In the genomic region with DNA sequence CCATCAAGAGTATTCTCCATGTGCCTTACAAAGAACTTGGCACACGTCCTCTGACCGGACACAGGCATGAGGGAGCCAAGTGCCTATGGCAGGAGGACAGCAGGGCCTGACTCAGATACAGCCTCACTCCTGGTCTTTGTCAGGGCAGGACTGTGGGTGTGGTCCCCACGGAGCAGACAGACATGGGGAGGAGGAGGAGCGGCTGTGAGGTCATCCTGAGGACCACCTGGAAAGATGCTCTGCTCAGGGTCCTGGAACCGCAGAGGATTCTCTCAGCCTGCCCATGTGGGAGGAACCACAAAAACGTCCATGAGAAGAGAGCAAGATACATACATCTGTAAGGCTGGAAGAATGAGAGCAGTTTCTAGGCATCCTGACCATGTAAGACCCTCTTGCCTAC, we compare ENCODE assay signal across 1 cellular context.
TF ChIP-seq lines count a peak whose summit lies in the region.

No MANE protein-coding gene starts in this region.

TF ChIP-seq in HepG2, 621 proteins besides CTCF, POLR2A, EP300 and RAD21:
- no peak for TF ChIP-seq ZNF350 (CRISPR knock-in tag; IDR thresholded peaks at IDR 0.05; ENCODE audit: borderline replicate concordance, low read depth)
- no peak for TF ChIP-seq PAF1 (CRISPR knock-in tag; IDR thresholded peaks at IDR 0.05)
- TF ChIP-seq ZNF121 (CRISPR knock-in tag; IDR thresholded peaks at IDR 0.05), result no peak
- TF ChIP-seq SAP130 (CRISPR knock-in tag; IDR thresholded peaks at IDR 0.05; ENCODE audit: low read depth), result no peak
- TF ChIP-seq ZNF468 (CRISPR knock-in tag; IDR thresholded peaks at IDR 0.05), result no peak
- TF ChIP-seq, protein P1, sequence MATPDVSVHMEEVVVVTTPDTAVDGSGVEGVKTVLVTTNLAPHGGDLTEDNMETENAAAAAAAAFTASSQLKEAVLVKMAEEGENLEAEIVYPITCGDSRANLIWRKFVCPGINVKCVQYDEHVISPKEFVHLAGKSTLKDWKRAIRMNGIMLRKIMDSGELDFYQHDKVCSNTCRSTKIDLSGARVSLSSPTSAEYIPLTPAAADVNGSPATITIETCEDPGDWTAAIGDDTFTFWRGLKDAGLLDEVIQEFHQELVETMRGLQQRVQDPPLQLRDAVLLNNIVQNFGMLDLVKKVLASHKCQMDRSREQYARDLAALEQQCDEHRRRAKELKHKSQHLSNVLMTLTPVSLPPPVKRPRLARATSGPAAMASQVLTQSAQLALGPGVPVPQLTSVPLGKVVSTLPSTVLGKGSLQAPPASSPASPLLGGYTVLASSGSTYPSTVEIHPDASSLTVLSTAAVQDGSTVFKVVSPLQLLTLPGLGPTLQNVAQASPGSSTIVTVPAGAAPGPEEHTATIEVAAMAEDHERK (CRISPR knock-in tag; IDR thresholded peaks at IDR 0.05; ENCODE audit: low read depth), result no peak
- TF ChIP-seq ZNF883 (CRISPR knock-in tag; IDR thresholded peaks at IDR 0.05; ENCODE audit: not compliant biosample characterization), result no peak
- no peak for TF ChIP-seq TAF15 (IDR thresholded peaks at IDR 0.05; ENCODE audit: low read depth, low read length, poor library complexity, severe bottlenecking)
- TF ChIP-seq ZFP90 (CRISPR knock-in tag; IDR thresholded peaks at IDR 0.05; ENCODE audit: borderline replicate concordance), result no peak
- no peak for TF ChIP-seq ZBTB38 (CRISPR knock-in tag; IDR thresholded peaks at IDR 0.05)
